Comparison of ENCODE assay signal across 20 cellular contexts in genomic region chr14:39873793-39874192, GRCh38.
"Had no signal": no experiment of that assay in that cellular context is flagged by ENCODE, and none has a peak within 500 bp of the region (broad histone marks: within the 10 kb centered on the region; RNA-seq: fewer than 3 reads in every experiment).

No MANE protein-coding gene starts in this region.

- H3K27me3 ChIP-seq: brain microvascular endothelial cell, gastrocnemius medialis, heart left ventricle, neural progenitor cell, ovary, upper lobe of right lung had no signal

- H3K36me3 ChIP-seq: brain microvascular endothelial cell, gastrocnemius medialis, heart left ventricle, neural progenitor cell, ovary, thoracic aorta, upper lobe of right lung had no signal

- H3K9me3 ChIP-seq: gastrocnemius medialis, heart left ventricle, ovary, thoracic aorta, upper lobe of right lung had no signal

- ATAC-seq: activated CD4-positive, CD25-positive, alpha-beta regulatory T cell treated with anti-CD3 and anti-CD28 coated beads, Interleukin-2, amount 50 U/mL, for 24 hours; gastrocnemius medialis; heart left ventricle; left lobe of liver; stimulated activated effector memory CD8-positive, alpha-beta T cell treated with anti-CD3 and anti-CD28 coated beads, Interleukin-12 subunit alpha, Interleukin-12 subunit beta, amount 100 ng/mL, for 72 hours; upper lobe of right lung had no signal

- H3K4me3 ChIP-seq: gastrocnemius medialis, heart left ventricle, neural progenitor cell, ovary, thoracic aorta, upper lobe of right lung had no signal

- H3K4me1 ChIP-seq: gastrocnemius medialis, heart left ventricle, upper lobe of right lung had no signal

- DNase-seq: activated CD4-positive, alpha-beta T cell treated with anti-CD3 and anti-CD28 coated beads, Interleukin-2, amount 50 U/mL, for 1 hour; activated naive CD4-positive, alpha-beta T cell; activated naive CD8-positive, alpha-beta T cell treated with anti-CD3 and anti-CD28 coated beads, Interleukin-2, amount 10 ng/mL, durations not matched to agents 7 days and 5 days; anterior cingulate cortex; brain microvascular endothelial cell; cerebellar nuclear complex; effector CD8-positive, alpha-beta T cell; gastrocnemius medialis; heart left ventricle; mammary epithelial cell; naive B cell; ovary; stimulated activated CD4-positive, alpha-beta T cell treated with anti-CD3 and anti-CD28 coated beads, Interleukin-12 subunit alpha, Interleukin-12 subunit beta, amount 100 ng/mL, for 4 hours; T-helper 9 cell; upper lobe of right lung had no signal
